8 cellular contexts compared by ENCODE assay signal in genomic region chrX:10633722-10634121, GRCh38. TPM values are rescaled to one million over a fixed set of nuclear protein-coding genes. Genes with fewer than 3 reads are reported as not detected.
A peak's percentile ranks its signal among the peaks of the same experiment; 100 is the strongest.
DNase-seq lines count a peak whose midpoint lies in the region; ATAC-seq and TF ChIP-seq lines count a peak whose summit lies in the region.

No MANE protein-coding gene starts in this region.

- H3K27ac Mint-ChIP-seq in osteocyte (ENCODE audit: unreplicated experiment): peak overlapping the region; percentile 85

- H3K4me1 Mint-ChIP-seq in osteocyte (ENCODE audit: unreplicated experiment): peaks cover 29% of the 10 kb centered on the region

- H3K27me3 ChIP-seq in spleen (replicated peaks in 1 of 7): no peaks in the 10 kb centered on the region

- no peak for TF ChIP-seq POLR2A in spleen (IDR thresholded peaks at IDR 0.05)

- ATAC-seq in HG03025 (IDR thresholded peaks at IDR 0.05; ENCODE audit: low FRiP score, unreplicated experiment) (no peak), GM21515 (IDR thresholded peaks at IDR 0.05; ENCODE audit: unreplicated experiment) (no peak)

- TF ChIP-seq CTCF in epithelial cell of proximal tubule (conservative IDR thresholded peaks at IDR 0.05; ENCODE audit: low read depth, low read length) (no peak), osteocyte (IDR thresholded peaks at IDR 0.05) (no peak), spleen (IDR thresholded peaks at IDR 0.05 in 8 of 11, conservative IDR thresholded peaks at IDR 0.05 in 3 of 11) (no peak)

- DNase-seq in GM04504 (ENCODE audit: low read depth) (peak; percentile 62), NCI-H526 treated with DMSO at 0.1 percent for 48 hours (lab: John Stamatoyannopoulos, UW) (peak; percentile 52), epithelial cell of proximal tubule (ENCODE audit: low read depth) (peak; percentile 74), osteocyte (ENCODE audit: extremely low spot score, unreplicated experiment) (no peak), spleen (no peak)
- DNase-seq in activated CD4-positive, alpha-beta T cell treated with anti-CD3 and anti-CD28 coated beads, Interleukin-2, amount 50 U/mL, for 48 hours: no peak

- no peaks in the 10 kb centered on the region for H3K27me3 Mint-ChIP-seq in osteocyte (ENCODE audit: unreplicated experiment)

- intact Hi-C loops in spleen (cut with DNase I; ENCODE audit: low total_unique reads): no loop called here

- no peak overlapping the region for H3K4me3 ChIP-seq in epithelial cell of proximal tubule (ENCODE audit: low read depth, low read length)
- no peak overlapping the region for H3K4me3 ChIP-seq in spleen

- H3K36me3 ChIP-seq in spleen: no peaks in the 10 kb centered on the region

- no peaks in the 10 kb centered on the region for H3K36me3 Mint-ChIP-seq in osteocyte (ENCODE audit: unreplicated experiment)

- H3K4me1 ChIP-seq in spleen: no peaks in the 10 kb centered on the region

- H3K9me3 ChIP-seq in spleen: no peaks in the 10 kb centered on the region

- 2 to 15% (median 11%) methylated on average over 2 of the region's 2 CpGs for WGBS in spleen, 5 donors

- no peaks in the 10 kb centered on the region for H3K9me3 Mint-ChIP-seq in osteocyte (ENCODE audit: unreplicated experiment)

- no peak overlapping the region for H3K4me3 Mint-ChIP-seq in osteocyte (ENCODE audit: unreplicated experiment)

- H3K27ac ChIP-seq in spleen: no peak overlapping the region

RNA-seq across cellular contexts. Expression of gene MID1, which starts 13.3 kb away (rescaled TPM):
- total RNA-seq in epithelial cell of proximal tubule: 9.7 and 11.7 TPM in 2 replicates
- total RNA-seq in osteocyte: 10.2 and 12.7 TPM in 2 replicates
- 1 to 10 TPM; 2.0 to 4.4 (median 3.0) TPM for total RNA-seq in spleen
- under 1 TPM; 0.24 to 0.61 (median 0.26) TPM for polyA plus RNA-seq in spleen

Comparison
In these comparisons a context has a peak if more than half of its experiments do, and no peak if none do; other contexts are left out.
1. DNase-seq: peak in GM04504 (single experiment), NCI-H526 treated with DMSO at 0.1 percent for 48 hours (single experiment) and epithelial cell of proximal tubule (single experiment); none in osteocyte (single experiment), spleen (single experiment) and activated CD4-positive, alpha-beta T cell treated with anti-CD3 and anti-CD28 coated beads, Interleukin-2, amount 50 U/mL, for 48 hours (0 of 2).